In genomic region chr7:2163565-2163964, GRCh38 we compare ENCODE assay signal across 29 cellular contexts.
DNase-seq lines count a peak whose midpoint lies in the region; ATAC-seq, FAIRE-seq and TF ChIP-seq lines count a peak whose summit lies in the region.
"Had no signal": no experiment of that assay in that cellular context is flagged by ENCODE, and none has a peak within 500 bp of the region (broad histone marks: within the 10 kb centered on the region; RNA-seq: fewer than 3 reads in every experiment).

No MANE protein-coding gene starts in this region.

- H3K9ac ChIP-seq in HepG2 (ENCODE audit: insufficient read depth, low read depth, low read length) = no peak overlapping the region
- H3K9ac ChIP-seq: GM23248 had no signal

- intact Hi-C loops in HepG2 (cut with micrococcal nuclease; ENCODE audit: unreplicated experiment) (no loop called here), right lobe of liver (cut with DNase I) (no loop called here), testis (cut with DNase I; ENCODE audit: low total_unique reads) (no loop called here), adrenal gland (cut with DNase I) (no loop called here)

- no peaks in the 10 kb centered on the region for H3K9me3 ChIP-seq in HepG2 (ENCODE audit: low read length)
- no peaks in the 10 kb centered on the region for H3K9me3 ChIP-seq in right lobe of liver
- no peaks in the 10 kb centered on the region for H3K9me3 ChIP-seq in testis
- H3K9me3 ChIP-seq in adrenal gland (replicated peaks in 1 of 3) = no peaks in the 10 kb centered on the region
- H3K9me3 ChIP-seq: ascending aorta, BE2C, Peyer's patch, SJCRH30, transverse colon had no signal

- in situ Hi-C loops in HepG2 (cut with HindIII; ENCODE audit: extremely low pct_ligation_motif_present, low pct_unique_long_range_greater_than_20kb) = no loop called here

- TF ChIP-seq EP300 in HepG2 (IDR thresholded peaks at IDR 0.05; ENCODE audit: low read depth in 2 of 2, low read length in 2 of 2) (no peak), HepG2 (CRISPR knock-in tag; IDR thresholded peaks at IDR 0.05; ENCODE audit: borderline replicate concordance) (no peak)

- H3K79me2 ChIP-seq in HepG2 (ENCODE audit: insufficient read depth, low read length) = peaks cover 4% of the 10 kb centered on the region

- POLR2A ChIA-PET in HepG2 (lab: Yijun Ruan, JAX) = no interaction called here

- TF ChIP-seq CTCF in HepG2 (CRISPR knock-in tag; IDR thresholded peaks at IDR 0.05) = no peak
- TF ChIP-seq CTCF in right lobe of liver (IDR thresholded peaks at IDR 0.05) = no peak
- TF ChIP-seq CTCF in testis (IDR thresholded peaks at IDR 0.05) = no peak
- no peak for TF ChIP-seq CTCF in adrenal gland (IDR thresholded peaks at IDR 0.05)

- H3K4me2 ChIP-seq in HepG2 (ENCODE audit: low read depth, low read length) = no peak overlapping the region

- no peak for TF ChIP-seq RAD21 in HepG2 (CRISPR knock-in tag; IDR thresholded peaks at IDR 0.05)

- ATAC-seq in HepG2 (no peak), right lobe of liver (no peak), GM21423 (IDR thresholded peaks at IDR 0.05; ENCODE audit: unreplicated experiment) (no peak), HG03097 (IDR thresholded peaks at IDR 0.05; ENCODE audit: low FRiP score, unreplicated experiment) (no peak)
- ATAC-seq: activated CD4-positive, CD25-positive, alpha-beta regulatory T cell treated with anti-CD3 and anti-CD28 coated beads, Interleukin-2, amount 50 U/mL, for 24 hours; activated naive CD4-positive, alpha-beta T cell treated with anti-CD3 and anti-CD28 coated beads, Interleukin-2, amount 50 U/mL, for 72 hours; stimulated activated naive CD8-positive, alpha-beta T cell treated with anti-CD3 and anti-CD28 coated beads, Interleukin-15, amount 100 ng/mL, for 72 hours had no signal

- 86% methylated on average over 7 of the region's 8 CpGs for WGBS in HepG2 (ENCODE audit: low lambda C conversion rate)
- WGBS in right lobe of liver (ENCODE audit: insufficient coverage, low coverage, low lambda C conversion rate, missing lambda C conversion rate) = 94% methylated on average over 5 of the region's 8 CpGs
- 86 to 93% methylated on average over 8 of the region's 8 CpGs for WGBS in testis, 2 donors
- 88 to 93% (median 92%) methylated on average over 6 to 8 of the region's 8 CpGs for WGBS in adrenal gland, 4 donors

- H3K36me3 ChIP-seq in HepG2 (replicated peaks in 1 of 2; ENCODE audit: control insufficient read depth in 1 of 2, insufficient read depth in 2 of 2, low read length in 2 of 2) (peaks cover 0 to 12% of the 10 kb centered on the region in 2 experiments; a peak in 2 of 5 replicates), right lobe of liver (no peaks in the 10 kb centered on the region), testis (ENCODE audit: low read depth, missing control alignments) (no peaks in the 10 kb centered on the region), adrenal gland (replicated peaks in 1 of 2) (no peaks in the 10 kb centered on the region)
- H3K36me3 ChIP-seq: Peyer's patch, SJCRH30, transverse colon had no signal

- CTCF ChIA-PET in HepG2 (lab: Yijun Ruan, JAX; ENCODE audit: low intra/inter-chr PET ratio, low total read pairs) = no interaction called here

- TF ChIP-seq POLR2A in HepG2 (IDR thresholded peaks at IDR 0.05; ENCODE audit: insufficient read depth in 1 of 2, low read depth in 2 of 2, low read length in 2 of 2) (no peak), right lobe of liver (IDR thresholded peaks at IDR 0.05) (no peak), testis (IDR thresholded peaks at IDR 0.05) (no peak), adrenal gland (IDR thresholded peaks at IDR 0.05) (no peak)

- no peak for DNase-seq in HepG2 (ENCODE audit: low spot score)
- DNase-seq in right lobe of liver = no peak
- DNase-seq in SK-N-DZ (ENCODE audit: low spot score) = peak; percentile 15
- DNase-seq in medulla oblongata (ENCODE audit: extremely low spot score) = peak; percentile 33
- DNase-seq in testis = no peak
- DNase-seq in adrenal gland = no peak
- DNase-seq: ACHN; activated CD4-positive, alpha-beta memory T cell treated with anti-CD3 and anti-CD28 coated beads for 36 hours; activated CD8-positive, alpha-beta memory T cell treated with anti-CD3 and anti-CD28 coated beads, Interleukin-2, amount 50 U/mL, for 4 hours; cortex of kidney; GM23248; hypothalamus; naive B cell; NCI-H524 treated with DMSO at 0.1 percent for 48 hours; SJCRH30; small intestine; stimulated activated CD4-positive, alpha-beta T cell treated with anti-CD3 and anti-CD28 coated beads, Interleukin-1b, Interleukin-23, amount 100 ng/mL, for 48 hours; stimulated activated naive CD8-positive, alpha-beta T cell treated with anti-CD3 and anti-CD28 coated beads, Interleukin-15, amount 100 ng/mL, for 72 hours; T-helper 1 cell; transverse colon had no signal

- no peak overlapping the region for H2AFZ ChIP-seq in HepG2 (ENCODE audit: low read length)
- H2AFZ ChIP-seq: GM23248 had no signal

- H3K4me1 ChIP-seq in HepG2 (ENCODE audit: insufficient read depth, low read length) (peaks cover 69% of the 10 kb centered on the region), right lobe of liver (no peaks in the 10 kb centered on the region), testis (peaks cover 2% of the 10 kb centered on the region), adrenal gland (replicated peaks in 1 of 2) (no peaks in the 10 kb centered on the region)
- H3K4me1 ChIP-seq: ascending aorta had no signal

- H3K27ac ChIP-seq in HepG2 (ENCODE audit: extremely low read length, insufficient read depth, low read length) = peak overlapping the region; percentile 21
- H3K27ac ChIP-seq in right lobe of liver = no peak overlapping the region
- H3K27ac ChIP-seq in testis = no peak overlapping the region
- no peak overlapping the region for H3K27ac ChIP-seq in adrenal gland
- H3K27ac ChIP-seq: ascending aorta, GM23248, SJCRH30 had no signal

- no peaks in the 10 kb centered on the region for H4K20me1 ChIP-seq in HepG2 (ENCODE audit: insufficient read depth, low read length)

- H3K27me3 ChIP-seq in HepG2 (ENCODE audit: control insufficient read depth in 1 of 2, insufficient read depth in 2 of 2, low read length in 2 of 2) (no peaks in the 10 kb centered on the region), right lobe of liver (no peaks in the 10 kb centered on the region), testis (no peaks in the 10 kb centered on the region), adrenal gland (no peaks in the 10 kb centered on the region)
- H3K27me3 ChIP-seq: ascending aorta, BE2C, Peyer's patch, SJCRH30, transverse colon had no signal

- H3K4me3 ChIP-seq in HepG2 (replicated peaks in 1 of 3; ENCODE audit: insufficient read depth in 1 of 3, low read depth in 2 of 3, low read length in 3 of 3) = no peak overlapping the region
- H3K4me3 ChIP-seq in right lobe of liver = no peak overlapping the region
- H3K4me3 ChIP-seq in testis = no peak overlapping the region
- H3K4me3 ChIP-seq in adrenal gland = no peak overlapping the region
- H3K4me3 ChIP-seq: ascending aorta, GM23248, Peyer's patch, SJCRH30, transverse colon had no signal

- BruUV-seq in HepG2 (replicated peaks; lab: Mats Ljungman, UMichigan) = no TSS peak

- FAIRE-seq in HepG2 (lab: Jason Lieb, UNC) = no peak
- FAIRE-seq: frontal cortex, GM18507, small intestine had no signal

TF ChIP-seq in HepG2, 621 proteins besides CTCF, POLR2A, EP300 and RAD21 (continues in another document):
- TF ChIP-seq ARID5B (CRISPR knock-in tag; IDR thresholded peaks at IDR 0.05) (no peak), ZKSCAN5 (CRISPR knock-in tag; IDR thresholded peaks at IDR 0.05) (no peak), ETS1 (CRISPR knock-in tag; IDR thresholded peaks at IDR 0.05) (no peak), ZNF121 (CRISPR knock-in tag; IDR thresholded peaks at IDR 0.05) (0 out of 2 replicates have a peak, but pooled peaks have one; percentile 1), ZNF263 (CRISPR knock-in tag; IDR thresholded peaks at IDR 0.05) (0 out of 2 replicates have a peak, but pooled peaks have one; percentile 17), NR2F1 (CRISPR knock-in tag; IDR thresholded peaks at IDR 0.05) (no peak), WIZ (CRISPR knock-in tag; IDR thresholded peaks at IDR 0.05) (no peak), NKX3-1 (CRISPR knock-in tag; IDR thresholded peaks at IDR 0.05) (no peak)

Comparison
In these comparisons a context has a peak if more than half of its experiments do, and no peak if none do; other contexts are left out.
1. DNase-seq: peak in SK-N-DZ (single experiment) and medulla oblongata (single experiment); none in HepG2 (single experiment), right lobe of liver (0 of 3), testis (single experiment) and adrenal gland (0 of 7).